In the genomic region with DNA sequence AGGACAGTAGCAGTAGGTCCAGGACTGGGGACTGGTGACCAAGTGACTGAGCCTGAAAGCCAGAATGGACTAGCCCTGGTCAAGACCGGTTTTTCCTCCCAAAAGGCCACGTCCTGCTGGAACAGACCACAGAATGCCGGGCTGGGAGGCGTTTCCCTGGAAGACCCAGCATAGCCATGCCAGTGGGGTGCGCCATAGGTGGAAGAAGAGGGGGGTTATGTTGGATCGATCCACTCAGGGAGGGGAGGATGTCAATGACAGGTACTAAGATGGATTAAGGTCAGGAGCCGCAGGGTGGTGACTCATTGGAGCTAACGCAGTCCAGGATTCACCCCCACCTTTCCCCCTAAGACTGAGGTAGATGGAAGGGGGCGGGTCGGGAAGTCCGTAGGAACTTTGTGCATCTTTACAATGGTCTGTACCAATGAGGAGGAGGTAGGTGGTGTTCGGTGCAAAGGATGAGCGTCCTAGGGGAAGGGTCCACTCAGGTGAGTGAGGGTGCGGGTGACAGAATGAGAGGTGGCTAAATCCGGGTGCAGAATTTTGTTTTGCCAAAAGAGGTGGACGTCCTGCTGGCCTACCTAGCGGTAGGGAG, we compare ENCODE assay signal across 8 cellular contexts. TPM values are rescaled to one million over a fixed set of nuclear protein-coding genes. Genes with fewer than 3 reads are reported as not detected.
DNase-seq lines count a peak whose midpoint lies in the region; ATAC-seq and TF ChIP-seq lines count a peak whose summit lies in the region.

No MANE protein-coding gene starts in this region.

- peak overlapping the region; percentile 52 for H3K4me3 ChIP-seq in A673 (ENCODE audit: low read depth, low read length, poor library complexity, severe bottlenecking)

- peak overlapping the region in 1 of 5 experiments; percentile 95 for H3K27ac Mint-ChIP-seq in brain

- POLR2A ChIA-PET in A673 (lab: Charles Lee; ENCODE audit: low non-redundant PET), result interaction anchor here (0.6 kb wide), 1 partner anchor 149 kb away, joined by 3 read pairs; no protein-coding TSS in a partner anchor

- H3K36me3 ChIP-seq in A673 (ENCODE audit: insufficient read depth, low read length, poor library complexity, severe bottlenecking), result peaks cover 21% of the 10 kb centered on the region

- peaks cover 38% of the 10 kb centered on the region for H3K36me3 Mint-ChIP-seq in brain
- H3K36me3 Mint-ChIP-seq in activated T-cell treated with anti-CD3 and anti-CD28 coated beads, Interleukin-2, amount 50 U/mL, for 4 hours (ENCODE audit: insufficient read depth), result peaks cover 25% of the 10 kb centered on the region

- H3K27me3 Mint-ChIP-seq in brain, result peaks cover 27% of the 10 kb centered on the region
- no peaks in the 10 kb centered on the region for H3K27me3 Mint-ChIP-seq in activated T-cell treated with anti-CD3 and anti-CD28 coated beads, Interleukin-2, amount 50 U/mL, for 4 hours (ENCODE audit: low read depth)

- intact Hi-C loops in A673 (cut with micrococcal nuclease; ENCODE audit: unreplicated experiment), result no loop called here

- peak overlapping the region; percentile 14 to 84 (median 79) for H3K4me3 Mint-ChIP-seq in brain
- no peak overlapping the region for H3K4me3 Mint-ChIP-seq in activated T-cell treated with anti-CD3 and anti-CD28 coated beads, Interleukin-2, amount 50 U/mL, for 4 hours

- CTCF ChIA-PET in A673 (lab: Charles Lee), result no interaction called here

- DNase-seq in A673 (ENCODE audit: low spot score) (peak; percentile 25), HK-2 (ENCODE audit: unreplicated experiment) (peak; percentile 77), left kidney (ENCODE audit: low read depth, low spot score) (peak; percentile 33)
- no peak for DNase-seq in activated T-cell treated with anti-CD3 and anti-CD28 coated beads, Interleukin-2, amount 50 U/mL, for 4 hours
- DNase-seq in activated CD4-positive, alpha-beta T cell treated with anti-CD3 and anti-CD28 coated beads, Interleukin-2, amount 50 U/mL, for 48 hours, result no peak
- no peak for DNase-seq in stimulated activated CD8-positive, alpha-beta memory T cell treated with anti-CD3 and anti-CD28 coated beads, Interleukin-4, amount 100 ng/mL, for 48 hours

- TF ChIP-seq CTCF in A673 (conservative IDR thresholded peaks at IDR 0.05; ENCODE audit: low read depth, low read length), result no peak
- no peak for TF ChIP-seq CTCF in brain (conservative IDR thresholded peaks at IDR 0.05)

- peaks cover 17% of the 10 kb centered on the region for H3K4me1 Mint-ChIP-seq in brain
- H3K4me1 Mint-ChIP-seq in activated T-cell treated with anti-CD3 and anti-CD28 coated beads, Interleukin-2, amount 50 U/mL, for 4 hours (ENCODE audit: low read depth), result peaks cover 20% of the 10 kb centered on the region

- no peak for ATAC-seq in activated T-cell treated with anti-CD3 and anti-CD28 coated beads, Interleukin-2, amount 50 U/mL, for 4 hours
- ATAC-seq in HG02981 (IDR thresholded peaks at IDR 0.05; ENCODE audit: unreplicated experiment), result no peak

- H3K9me3 Mint-ChIP-seq in brain, result peaks cover 5 to 18% (median 14%) of the 10 kb centered on the region in 5 experiments
- H3K9me3 Mint-ChIP-seq in activated T-cell treated with anti-CD3 and anti-CD28 coated beads, Interleukin-2, amount 50 U/mL, for 4 hours, result no peaks in the 10 kb centered on the region

- peaks cover 9% of the 10 kb centered on the region for H3K9me3 ChIP-seq in A673 (ENCODE audit: low read depth, low read length, poor library complexity, severe bottlenecking)

- H3K27ac ChIP-seq in A673 (ENCODE audit: low read depth, low read length, poor library complexity, severe bottlenecking), result no peak overlapping the region

- H3K27me3 ChIP-seq in A673 (replicated peaks; ENCODE audit: insufficient read depth, low read depth, low read length, poor library complexity), result no peaks in the 10 kb centered on the region

- BruUV-seq in A673 (replicated peaks; lab: Mats Ljungman, UMichigan), result no TSS peak

- H3K4me1 ChIP-seq in A673 (ENCODE audit: insufficient read depth, low read length, poor library complexity, severe bottlenecking), result peaks cover 7% of the 10 kb centered on the region

RNA-seq across cellular contexts. Expression of gene VASP, which starts 21.0 kb away (rescaled TPM):
- 89.6 and 102 TPM in 2 replicates for total RNA-seq in A673 (2021)
- polyA plus RNA-seq in brain (ENCODE audit: insufficient read depth, low read depth, low replicate concordance), result 34.2 TPM
- total RNA-seq in activated T-cell treated with anti-CD3 and anti-CD28 coated beads, Interleukin-2, amount 50 U/mL, for 4 hours, result 100 to 1,000 TPM; 135 to 164 (median 157) TPM

RNA-seq across cellular contexts. Expression of gene PPM1N, which starts 30.0 kb away (rescaled TPM):
- 0.80 and 1.6 TPM in 2 replicates for total RNA-seq in A673 (2021)
- polyA plus RNA-seq in brain (ENCODE audit: insufficient read depth, low read depth, low replicate concordance), result 1.8 TPM
- total RNA-seq in activated T-cell treated with anti-CD3 and anti-CD28 coated beads, Interleukin-2, amount 50 U/mL, for 4 hours, result 1 to 10 TPM; 1.1 to 1.4 (median 1.3) TPM

RNA-seq across cellular contexts. Expression of gene RTN2, which starts 31.4 kb away (rescaled TPM):
- 6.6 and 9.1 TPM in 2 replicates for total RNA-seq in A673 (2021)
- polyA plus RNA-seq in brain (ENCODE audit: insufficient read depth, low read depth, low replicate concordance), result 64.4 TPM
- 1 to 10 TPM in 2 of 3 donors, under 1 TPM in 1; 0.83 to 1.5 (median 1.5) TPM for total RNA-seq in activated T-cell treated with anti-CD3 and anti-CD28 coated beads, Interleukin-2, amount 50 U/mL, for 4 hours

RNA-seq across cellular contexts. Expression of gene OPA3, which starts 56.4 kb away (rescaled TPM):
- total RNA-seq in A673 (2021), result 13.5 and 15.2 TPM in 2 replicates
- 6.3 TPM for polyA plus RNA-seq in brain (ENCODE audit: insufficient read depth, low read depth, low replicate concordance)
- 10 to 100 TPM; 14.1 to 15.5 (median 15.1) TPM for total RNA-seq in activated T-cell treated with anti-CD3 and anti-CD28 coated beads, Interleukin-2, amount 50 U/mL, for 4 hours

Comparison
In these comparisons a context has a peak if more than half of its experiments do, and no peak if none do; other contexts are left out.
1. DNase-seq: peak in A673 (single experiment), HK-2 (single experiment) and left kidney (single experiment); none in activated T-cell treated with anti-CD3 and anti-CD28 coated beads, Interleukin-2, amount 50 U/mL, for 4 hours (single experiment), activated CD4-positive, alpha-beta T cell treated with anti-CD3 and anti-CD28 coated beads, Interleukin-2, amount 50 U/mL, for 48 hours (0 of 2) and stimulated activated CD8-positive, alpha-beta memory T cell treated with anti-CD3 and anti-CD28 coated beads, Interleukin-4, amount 100 ng/mL, for 48 hours (single experiment).